Comparison of ENCODE assay signal across 25 cellular contexts in the genomic region with DNA sequence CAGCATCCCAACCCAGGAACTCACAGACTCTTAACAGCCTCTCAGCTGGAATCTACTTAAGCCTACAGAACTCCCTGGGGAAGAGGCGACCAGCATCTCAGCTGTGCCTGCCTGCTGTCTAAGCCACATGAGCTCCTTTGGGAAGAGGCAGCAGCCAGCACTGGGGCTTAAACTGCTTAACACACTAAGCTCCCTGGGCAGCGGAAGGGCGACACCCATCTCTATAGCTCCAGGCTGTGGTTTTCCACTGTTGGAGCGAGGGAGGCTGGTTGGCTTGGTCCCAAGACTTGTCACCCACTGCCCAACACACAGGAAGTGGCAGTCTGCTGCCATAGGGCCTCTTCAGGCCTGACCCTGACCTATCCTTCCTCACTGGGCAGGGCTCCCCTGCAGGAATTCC.
A peak's percentile ranks its signal among the peaks of the same experiment; 100 is the strongest.
DNase-seq lines count a peak whose midpoint lies in the region; FAIRE-seq and TF ChIP-seq lines count a peak whose summit lies in the region.
"Had no signal": no experiment of that assay in that cellular context is flagged by ENCODE, and none has a peak within 500 bp of the region (broad histone marks: within the 10 kb centered on the region; RNA-seq: fewer than 3 reads in every experiment).

No MANE protein-coding gene starts in this region.

- no peaks in the 10 kb centered on the region for H3K23me2 ChIP-seq in H1 (ENCODE audit: low read depth, low read length)

- H2BK120ac ChIP-seq in H1 (replicated peaks; ENCODE audit: low read depth, low read length): no peak overlapping the region

- no peak overlapping the region for H3K4me2 ChIP-seq in H1 (ENCODE audit: insufficient read depth in 1 of 2, low read depth in 2 of 2, low read length in 2 of 2)

- no peak overlapping the region for H3K23ac ChIP-seq in H1 (ENCODE audit: insufficient read length)

- no peak for TF ChIP-seq POLR2A in H1 (IDR thresholded peaks at IDR 0.05; ENCODE audit: control extremely low read depth in 1 of 2, low read depth in 2 of 2, low read length in 2 of 2)

- TF ChIP-seq CTCF in H1 (IDR thresholded peaks at IDR 0.05; ENCODE audit: control extremely low read depth in 1 of 3, insufficient read depth in 1 of 3, low read depth in 1 of 3, low read length in 3 of 3) (no peak), retinal pigment epithelial cell (conservative IDR thresholded peaks at IDR 0.05; ENCODE audit: low read depth, low read length) (no peak)

- H4K5ac ChIP-seq in H1 (ENCODE audit: insufficient read length, low read depth, low read length): no peak overlapping the region

- H2BK15ac ChIP-seq in H1 (ENCODE audit: low read length): no peak overlapping the region

- H3K14ac ChIP-seq in H1 (ENCODE audit: insufficient read length): no peak overlapping the region

- H3K27me3 ChIP-seq in H1 (replicated peaks in 1 of 4; ENCODE audit: control insufficient read depth in 3 of 4, extremely low read depth in 1 of 4, insufficient read depth in 3 of 4, low read length in 3 of 4): no peaks in the 10 kb centered on the region
- H3K27me3 ChIP-seq: dorsolateral prefrontal cortex had no signal

- no peak for TF ChIP-seq RAD21 in H1 (IDR thresholded peaks at IDR 0.05 in 1 of 2, conservative IDR thresholded peaks at IDR 0.05 in 1 of 2; ENCODE audit: low read depth in 2 of 2, low read length in 2 of 2)

- H2AFZ ChIP-seq in H1 (ENCODE audit: low read length): 0 out of 2 replicates have a peak overlapping the region, but pooled peaks have one; percentile 33

- DNase-seq in HK-2 (ENCODE audit: unreplicated experiment): peak; percentile 34
- DNase-seq in NCI-H82 (lab: John Stamatoyannopoulos, UW): peak; percentile 98
- DNase-seq in H1 (ENCODE audit: low read depth in 1 of 2, low spot score in 2 of 2): no peak
- DNase-seq in retinal pigment epithelial cell (ENCODE audit: low read depth): peak; percentile 77
- no peak for DNase-seq in OCI-M2 (lab: John Stamatoyannopoulos, UW; ENCODE audit: unreplicated experiment)
- DNase-seq in kidney glomerular epithelial cell (lab: John Stamatoyannopoulos, UW): no peak
- DNase-seq in NCI-H2227 (lab: John Stamatoyannopoulos, UW; ENCODE audit: unreplicated experiment): no peak
- DNase-seq: activated B cell treated with CpG ODN at 0.5 μM for 24 hours; activated CD4-positive, alpha-beta T cell treated with anti-CD3 and anti-CD28 coated beads, Interleukin-2, amount 50 U/mL, for 48 hours; activated naive CD4-positive, alpha-beta T cell treated with Interleukin-2 at 50 U/mL for 16 hours; activated T-cell treated with anti-CD3 and anti-CD28 coated beads for 4 hours; anterior cingulate cortex; CD4-positive, CD25-positive, alpha-beta regulatory T cell; DMS153; dorsolateral prefrontal cortex; foreskin fibroblast; hypothalamus; naive B cell; NCI-H1092 treated with DMSO at 0.1 percent for 48 hours; NCI-H2081 treated with DMSO at 0.1 percent for 48 hours; NCI-H526; SIG-M5 had no signal

- CTCF ChIA-PET in H1 (lab: Charles Lee; ENCODE audit: partially characterized antibody): no interaction called here

- POLR2A ChIA-PET in H1 (lab: Charles Lee; ENCODE audit: partially characterized antibody): no interaction called here

- no peaks in the 10 kb centered on the region for H3K79me1 ChIP-seq in H1 (ENCODE audit: low read depth, low read length)

- no peaks in the 10 kb centered on the region for H3K36me3 ChIP-seq in H1 (ENCODE audit: control insufficient read depth in 2 of 4, insufficient read depth in 4 of 4, low read length in 3 of 4)
- H3K36me3 ChIP-seq: thoracic aorta had no signal

- H2BK20ac ChIP-seq in H1 (ENCODE audit: low read length): no peak overlapping the region

- H3K27ac ChIP-seq in H1 (ENCODE audit: low read depth, low read length): no peak overlapping the region
- H3K27ac ChIP-seq: dorsolateral prefrontal cortex, thoracic aorta had no signal

- H3K79me2 ChIP-seq in H1 (ENCODE audit: control insufficient read depth in 1 of 2, insufficient read depth in 2 of 2, low read length in 2 of 2): no peaks in the 10 kb centered on the region

- FAIRE-seq in H1 (lab: Jason Lieb, UNC): no peak
- FAIRE-seq: GM19239, keratinocyte had no signal

- H4K20me1 ChIP-seq in H1 (replicated peaks in 1 of 2; ENCODE audit: control insufficient read depth in 1 of 2, insufficient read depth in 2 of 2, low read length in 2 of 2): no peaks in the 10 kb centered on the region

- H2AK5ac ChIP-seq in H1 (ENCODE audit: low read depth, low read length): no peak overlapping the region

- no peaks in the 10 kb centered on the region; a peak in 1 of 7 replicates for H3K4me1 ChIP-seq in H1 (replicated peaks in 1 of 4; ENCODE audit: control insufficient read depth in 3 of 4, insufficient read depth in 4 of 4, low read length in 3 of 4)

- H3K18ac ChIP-seq in H1 (ENCODE audit: extremely low read depth, low read length): no peak overlapping the region

- no peak overlapping the region for H2BK12ac ChIP-seq in H1 (ENCODE audit: low read depth, low read length)

- TF ChIP-seq EP300 in H1 (IDR thresholded peaks at IDR 0.05; ENCODE audit: borderline replicate concordance in 1 of 2, low read depth in 2 of 2, low read length in 2 of 2): no peak

- H3K9me3 ChIP-seq in H1 (ENCODE audit: insufficient read depth in 2 of 2, low read depth in 1 of 2, low read length in 1 of 2): no peaks in the 10 kb centered on the region
- H3K9me3 ChIP-seq: thoracic aorta had no signal

- H3K56ac ChIP-seq in H1 (replicated peaks; ENCODE audit: insufficient read length, low read depth, low read length): no peak overlapping the region

- no peak overlapping the region for H2BK5ac ChIP-seq in H1 (ENCODE audit: low read depth, low read length)

- H3K4me3 ChIP-seq in H1 (ENCODE audit: extremely low read depth in 1 of 4, insufficient read depth in 2 of 4, low read depth in 3 of 4, low read length in 4 of 4) (no peak overlapping the region), retinal pigment epithelial cell (ENCODE audit: low read length) (no peak overlapping the region)
- H3K4me3 ChIP-seq: dorsolateral prefrontal cortex, thoracic aorta had no signal

- no peak overlapping the region for H4K91ac ChIP-seq in H1 (replicated peaks; ENCODE audit: insufficient read length, low read length)

- no peak overlapping the region for H3K4ac ChIP-seq in H1 (replicated peaks; ENCODE audit: insufficient read length, low read depth, low read length)

- H3K9ac ChIP-seq in H1 (replicated peaks in 1 of 4; ENCODE audit: extremely low read depth in 1 of 4, low read depth in 3 of 4, low read length in 3 of 4): no peak overlapping the region

- WGBS in H1 (ENCODE audit: extremely low coverage in 1 of 2, insufficient coverage in 1 of 2, insufficient read length in 1 of 2, insufficient replicate concordance in 2 of 2, low coverage in 1 of 2, low lambda C conversion rate in 2 of 2, missing lambda C conversion rate in 1 of 2), 2 experiments: 98% methylated on average over 4 of the region's 4 CpGs; no CpG with 5 or more reads in 1 of the 2 experiments

- H4K8ac ChIP-seq in H1 (ENCODE audit: extremely low read depth, insufficient read depth, low read length): peak overlapping the region; percentile 35; the same call in 1 of the 2 replicates

TF ChIP-seq in H1, 55 proteins besides CTCF, POLR2A, EP300 and RAD21:
- TF ChIP-seq SAP30 (IDR thresholded peaks at IDR 0.05; ENCODE audit: insufficient read depth, insufficient replicate concordance, low read length) (no peak), BACH1 (IDR thresholded peaks at IDR 0.05; ENCODE audit: low read length) (no peak), EGR1 (IDR thresholded peaks at IDR 0.05; ENCODE audit: borderline replicate concordance, low read depth, low read length) (no peak), SRF (IDR thresholded peaks at IDR 0.05; ENCODE audit: low read depth, low read length) (no peak), BRCA1 (IDR thresholded peaks at IDR 0.05; ENCODE audit: low read depth, low read length) (no peak), SP2 (IDR thresholded peaks at IDR 0.05; ENCODE audit: low read length) (no peak), KDM1A (IDR thresholded peaks at IDR 0.05; ENCODE audit: borderline replicate concordance, low read length) (no peak), BCL11A (IDR thresholded peaks at IDR 0.05; ENCODE audit: low read depth in 2 of 2, low read length in 2 of 2) (no peak)
- TF ChIP-seq, protein P1, sequence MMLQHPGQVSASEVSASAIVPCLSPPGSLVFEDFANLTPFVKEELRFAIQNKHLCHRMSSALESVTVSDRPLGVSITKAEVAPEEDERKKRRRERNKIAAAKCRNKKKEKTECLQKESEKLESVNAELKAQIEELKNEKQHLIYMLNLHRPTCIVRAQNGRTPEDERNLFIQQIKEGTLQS (IDR thresholded peaks at IDR 0.05; ENCODE audit: insufficient read depth, low read depth, low read length): no peak

Comparison
In these comparisons a context has a peak if more than half of its experiments do, and no peak if none do; other contexts are left out.
1. DNase-seq: peak in HK-2 (single experiment), NCI-H82 (single experiment) and retinal pigment epithelial cell (single experiment); none in H1 (0 of 2), OCI-M2 (single experiment), kidney glomerular epithelial cell (single experiment) and NCI-H2227 (single experiment).